In the genomic region with DNA sequence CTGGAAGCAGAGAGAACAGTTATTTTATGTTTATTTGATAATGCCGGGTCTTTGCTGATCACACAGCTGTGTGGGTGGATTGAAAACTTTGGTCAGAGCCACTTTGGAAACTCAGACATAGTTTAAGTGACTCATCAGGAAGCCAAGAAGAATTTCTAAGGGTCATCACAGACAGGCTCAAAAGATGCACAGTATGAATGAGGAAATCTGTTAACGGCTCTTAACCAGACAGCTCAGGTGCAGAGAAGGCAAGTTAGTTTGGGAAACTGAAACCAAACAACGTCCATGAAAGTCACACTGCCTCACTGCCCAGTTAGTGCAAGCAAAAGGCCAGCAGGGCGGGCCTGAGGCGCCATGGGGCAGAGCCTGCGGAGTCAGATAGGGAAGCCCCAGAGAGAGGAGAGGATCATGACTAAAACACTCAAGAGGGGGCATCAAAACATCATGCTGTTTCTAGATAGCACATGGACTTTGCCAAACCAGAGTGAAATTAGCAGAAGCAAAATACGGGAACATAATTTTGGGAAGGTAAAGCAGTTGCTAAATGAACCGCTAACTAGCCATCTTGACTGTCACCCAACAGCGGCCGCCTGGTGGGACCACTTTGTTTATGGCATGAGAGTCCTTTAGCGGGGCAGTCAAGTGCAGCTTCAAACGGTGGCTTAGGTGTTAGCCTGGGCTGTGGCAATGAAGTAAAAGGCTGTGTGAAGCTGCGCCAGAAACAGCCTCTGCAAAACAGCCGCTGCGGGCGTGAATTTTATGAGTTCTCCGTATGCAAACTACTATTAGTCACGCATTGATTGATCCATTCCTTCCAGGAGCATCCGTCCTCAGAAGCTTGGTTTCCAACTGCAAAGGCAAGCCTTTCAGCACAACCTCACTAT, we compare ENCODE assay signal across 9 cellular contexts.
A peak's percentile ranks its signal among the peaks of the same experiment; 100 is the strongest.
DNase-seq lines count a peak whose midpoint lies in the region; ATAC-seq, FAIRE-seq and TF ChIP-seq lines count a peak whose summit lies in the region.
"Had no signal": no experiment of that assay in that cellular context is flagged by ENCODE, and none has a peak within 500 bp of the region (broad histone marks: within the 10 kb centered on the region; RNA-seq: fewer than 3 reads in every experiment).

No MANE protein-coding gene starts in this region.

- TF ChIP-seq RAD21 in K562 (CRISPR knock-in tag; conservative IDR thresholded peaks at IDR 0.05 in 1 of 2, IDR thresholded peaks at IDR 0.05 in 1 of 2), result no peak; a peak in 1 of 4 replicates

- DNase-seq in ELF-1 (ENCODE audit: low read depth, low spot score) (peak; percentile 20), NCI-H2107 (lab: John Stamatoyannopoulos, UW) (peak; percentile 5), K562 (ENCODE audit: extremely low read depth in 1 of 4, low spot score in 3 of 4) (peak; percentile 18 to 48 (median 26)), KG1 (lab: John Stamatoyannopoulos, UW) (no peak)
- no peak for DNase-seq in stimulated activated naive CD4-positive, alpha-beta T cell (lab: John Stamatoyannopoulos, UW)

- 66% methylated on average over 17 of the region's 19 CpGs for WGBS in K562 (ENCODE audit: insufficient coverage, low coverage, missing lambda C conversion rate)

- intact Hi-C loops in K562 (cut with micrococcal nuclease), result no loop called here

- H3K9me3 ChIP-seq in K562 (replicated peaks; ENCODE audit: control insufficient read depth, insufficient read depth, low read depth, low read length), result no peaks in the 10 kb centered on the region
- no peaks in the 10 kb centered on the region for H3K9me3 ChIP-seq in muscle layer of duodenum (ENCODE audit: control insufficient read depth in 1 of 2, low read length in 2 of 2)
- H3K9me3 ChIP-seq: thoracic aorta had no signal

- peak overlapping the region; percentile 74 for H2AFZ ChIP-seq in K562 (ENCODE audit: low read depth, low read length)

- H3K4me1 ChIP-seq in K562 (replicated peaks in 1 of 2; ENCODE audit: control insufficient read depth in 2 of 2, insufficient read depth in 2 of 2, low read length in 2 of 2), result peaks cover 0 to 50% of the 10 kb centered on the region in 2 experiments; a peak in 3 of 5 replicates
- H3K4me1 ChIP-seq in muscle layer of duodenum (ENCODE audit: control insufficient read depth in 1 of 2, insufficient read depth in 2 of 2, low read length in 2 of 2), result peaks cover 26 to 33% of the 10 kb centered on the region in 2 donors

- H3K4me2 ChIP-seq in K562 (ENCODE audit: insufficient read depth, low read length), result peak overlapping the region; percentile 3; the same call in 1 of the 2 replicates

- H3K9ac ChIP-seq in K562 (ENCODE audit: insufficient read depth in 1 of 2, low read depth in 2 of 2, low read length in 2 of 2), result peak overlapping the region in 1 of 2 experiments; percentile 30; a peak in 1 of 4 replicates

- no peak for TF ChIP-seq POLR2A in K562 (conservative IDR thresholded peaks at IDR 0.05)

- H3K4me3 ChIP-seq in K562, result no peak overlapping the region
- no peak overlapping the region for H3K4me3 ChIP-seq in muscle layer of duodenum (ENCODE audit: low read depth in 1 of 2, low read length in 2 of 2)
- H3K4me3 ChIP-seq: thoracic aorta had no signal

- in situ Hi-C loops in K562 (cut with MboI), result no loop called here

- TF ChIP-seq CTCF in K562 (IDR thresholded peaks at IDR 0.05 in 2 of 3, conservative IDR thresholded peaks at IDR 0.05 in 1 of 3; ENCODE audit: insufficient read depth in 2 of 3, low read depth in 1 of 3, low read length in 3 of 3), result no peak

- no peaks in the 10 kb centered on the region for H3K9me1 ChIP-seq in K562 (ENCODE audit: control insufficient read depth, insufficient read depth, low read length)

- no peaks in the 10 kb centered on the region for H4K20me1 ChIP-seq in K562 (replicated peaks; ENCODE audit: control insufficient read depth, insufficient read depth, low read length)

- BruUV-seq in K562 (replicated peaks; lab: Mats Ljungman, UMichigan), result no TSS peak

- FAIRE-seq in K562 (lab: Jason Lieb, UNC), result peak; percentile 79

- ATAC-seq in K562 (peak; percentile 31), HG03280 (IDR thresholded peaks at IDR 0.05; ENCODE audit: unreplicated experiment) (no peak), GM18502 (IDR thresholded peaks at IDR 0.05; ENCODE audit: poor library complexity, unreplicated experiment) (no peak)

- peak overlapping the region; percentile 93; the same call in 2 of the 3 replicates for H3K27ac ChIP-seq in K562 (ENCODE audit: extremely low read depth, low read depth, low read length)
- peak overlapping the region; percentile 25 for H3K27ac ChIP-seq in muscle layer of duodenum (ENCODE audit: low read length)
- H3K27ac ChIP-seq: thoracic aorta had no signal

- CTCF ChIA-PET in K562 (lab: Yijun Ruan, JAX; ENCODE audit: low intra/inter-chr PET ratio), result no interaction called here

- H3K79me2 ChIP-seq in K562 (ENCODE audit: control insufficient read depth, insufficient read depth, low read length), result no peaks in the 10 kb centered on the region; the same call in 1 of the 3 replicates

- peak; percentile 21; the same call in 1 of the 2 replicates for TF ChIP-seq EP300 in K562 (IDR thresholded peaks at IDR 0.05; ENCODE audit: low read length)

- no peaks in the 10 kb centered on the region for H3K36me3 ChIP-seq in K562 (ENCODE audit: control insufficient read depth, insufficient read depth, low read length)
- H3K36me3 ChIP-seq in muscle layer of duodenum (ENCODE audit: control insufficient read depth in 1 of 2, insufficient read depth in 2 of 2, low read length in 2 of 2), result peaks cover 0 to 3% of the 10 kb centered on the region in 2 donors
- H3K36me3 ChIP-seq: thoracic aorta had no signal

- POLR2A ChIA-PET in K562 (lab: Yijun Ruan, JAX), result interaction anchor here (0.7 to 1.8 kb wide), 2 partner anchors 9 to 717 kb away, joined by 4 to 5 read pairs; no protein-coding TSS in a partner anchor

- no peaks in the 10 kb centered on the region for H3K27me3 ChIP-seq in K562 (ENCODE audit: control insufficient read depth in 2 of 2, insufficient read depth in 2 of 2, low read length in 2 of 2)
- no peaks in the 10 kb centered on the region for H3K27me3 ChIP-seq in muscle layer of duodenum (ENCODE audit: low read depth, low read length)

TF ChIP-seq in K562, 482 proteins besides CTCF, POLR2A, EP300 and RAD21 (continues in another document):
- TF ChIP-seq NFXL1 (CRISPR knock-in tag; IDR thresholded peaks at IDR 0.05) (no peak), PHF21A (IDR thresholded peaks at IDR 0.05; ENCODE audit: borderline replicate concordance, low read depth) (no peak), PML (IDR thresholded peaks at IDR 0.05; ENCODE audit: low read length) (no peak), HDAC3 (IDR thresholded peaks at IDR 0.05; ENCODE audit: borderline replicate concordance, partially characterized antibody) (no peak), EGR1 (conservative IDR thresholded peaks at IDR 0.05) (peak; percentile 84), ZNF311 (CRISPR knock-in tag; IDR thresholded peaks at IDR 0.05) (0 out of 2 replicates have a peak, but pooled peaks have one; percentile 66), ZNF146 (CRISPR knock-in tag; IDR thresholded peaks at IDR 0.05; ENCODE audit: unreplicated experiment) (no peak)
- TF ChIP-seq, protein P1, sequence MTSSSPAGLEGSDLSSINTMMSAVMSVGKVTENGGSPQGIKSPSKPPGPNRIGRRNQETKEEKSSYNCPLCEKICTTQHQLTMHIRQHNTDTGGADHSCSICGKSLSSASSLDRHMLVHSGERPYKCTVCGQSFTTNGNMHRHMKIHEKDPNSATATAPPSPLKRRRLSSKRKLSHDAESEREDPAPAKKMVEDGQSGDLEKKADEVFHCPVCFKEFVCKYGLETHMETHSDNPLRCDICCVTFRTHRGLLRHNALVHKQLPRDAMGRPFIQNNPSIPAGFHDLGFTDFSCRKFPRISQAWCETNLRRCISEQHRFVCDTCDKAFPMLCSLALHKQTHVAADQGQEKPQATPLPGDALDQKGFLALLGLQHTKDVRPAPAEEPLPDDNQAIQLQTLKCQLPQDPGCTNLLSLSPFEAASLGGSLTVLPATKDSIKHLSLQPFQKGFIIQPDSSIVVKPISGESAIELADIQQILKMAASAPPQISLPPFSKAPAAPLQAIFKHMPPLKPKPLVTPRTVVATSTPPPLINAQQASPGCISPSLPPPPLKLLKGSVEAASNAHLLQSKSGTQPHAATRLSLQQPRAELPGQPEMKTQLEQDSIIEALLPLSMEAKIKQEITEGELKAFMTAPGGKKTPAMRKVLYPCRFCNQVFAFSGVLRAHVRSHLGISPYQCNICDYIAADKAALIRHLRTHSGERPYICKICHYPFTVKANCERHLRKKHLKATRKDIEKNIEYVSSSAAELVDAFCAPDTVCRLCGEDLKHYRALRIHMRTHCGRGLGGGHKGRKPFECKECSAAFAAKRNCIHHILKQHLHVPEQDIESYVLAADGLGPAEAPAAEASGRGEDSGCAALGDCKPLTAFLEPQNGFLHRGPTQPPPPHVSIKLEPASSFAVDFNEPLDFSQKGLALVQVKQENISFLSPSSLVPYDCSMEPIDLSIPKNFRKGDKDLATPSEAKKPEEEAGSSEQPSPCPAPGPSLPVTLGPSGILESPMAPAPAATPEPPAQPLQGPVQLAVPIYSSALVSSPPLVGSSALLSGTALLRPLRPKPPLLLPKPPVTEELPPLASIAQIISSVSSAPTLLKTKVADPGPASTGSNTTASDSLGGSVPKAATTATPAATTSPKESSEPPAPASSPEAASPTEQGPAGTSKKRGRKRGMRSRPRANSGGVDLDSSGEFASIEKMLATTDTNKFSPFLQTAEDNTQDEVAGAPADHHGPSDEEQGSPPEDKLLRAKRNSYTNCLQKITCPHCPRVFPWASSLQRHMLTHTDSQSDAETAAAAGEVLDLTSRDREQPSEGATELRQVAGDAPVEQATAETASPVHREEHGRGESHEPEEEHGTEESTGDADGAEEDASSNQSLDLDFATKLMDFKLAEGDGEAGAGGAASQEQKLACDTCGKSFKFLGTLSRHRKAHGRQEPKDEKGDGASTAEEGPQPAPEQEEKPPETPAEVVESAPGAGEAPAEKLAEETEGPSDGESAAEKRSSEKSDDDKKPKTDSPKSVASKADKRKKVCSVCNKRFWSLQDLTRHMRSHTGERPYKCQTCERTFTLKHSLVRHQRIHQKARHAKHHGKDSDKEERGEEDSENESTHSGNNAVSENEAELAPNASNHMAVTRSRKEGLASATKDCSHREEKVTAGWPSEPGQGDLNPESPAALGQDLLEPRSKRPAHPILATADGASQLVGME (CRISPR knock-in tag; IDR thresholded peaks at IDR 0.05), result no peak
- TF ChIP-seq, protein P2, sequence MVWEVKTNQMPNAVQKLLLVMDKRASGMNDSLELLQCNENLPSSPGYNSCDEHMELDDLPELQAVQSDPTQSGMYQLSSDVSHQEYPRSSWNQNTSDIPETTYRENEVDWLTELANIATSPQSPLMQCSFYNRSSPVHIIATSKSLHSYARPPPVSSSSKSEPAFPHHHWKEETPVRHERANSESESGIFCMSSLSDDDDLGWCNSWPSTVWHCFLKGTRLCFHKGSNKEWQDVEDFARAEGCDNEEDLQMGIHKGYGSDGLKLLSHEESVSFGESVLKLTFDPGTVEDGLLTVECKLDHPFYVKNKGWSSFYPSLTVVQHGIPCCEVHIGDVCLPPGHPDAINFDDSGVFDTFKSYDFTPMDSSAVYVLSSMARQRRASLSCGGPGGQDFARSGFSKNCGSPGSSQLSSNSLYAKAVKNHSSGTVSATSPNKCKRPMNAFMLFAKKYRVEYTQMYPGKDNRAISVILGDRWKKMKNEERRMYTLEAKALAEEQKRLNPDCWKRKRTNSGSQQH (CRISPR knock-in tag; IDR thresholded peaks at IDR 0.05), result no peak

Comparison
In these comparisons a context has a peak if more than half of its experiments do, and no peak if none do; other contexts are left out.
1. DNase-seq: peak in ELF-1 (single experiment), NCI-H2107 (single experiment) and K562 (4 of 4); none in stimulated activated naive CD4-positive, alpha-beta T cell (0 of 6) and KG1 (single experiment).